Comparison of ENCODE assay signal across 22 cellular contexts in the genomic region with DNA sequence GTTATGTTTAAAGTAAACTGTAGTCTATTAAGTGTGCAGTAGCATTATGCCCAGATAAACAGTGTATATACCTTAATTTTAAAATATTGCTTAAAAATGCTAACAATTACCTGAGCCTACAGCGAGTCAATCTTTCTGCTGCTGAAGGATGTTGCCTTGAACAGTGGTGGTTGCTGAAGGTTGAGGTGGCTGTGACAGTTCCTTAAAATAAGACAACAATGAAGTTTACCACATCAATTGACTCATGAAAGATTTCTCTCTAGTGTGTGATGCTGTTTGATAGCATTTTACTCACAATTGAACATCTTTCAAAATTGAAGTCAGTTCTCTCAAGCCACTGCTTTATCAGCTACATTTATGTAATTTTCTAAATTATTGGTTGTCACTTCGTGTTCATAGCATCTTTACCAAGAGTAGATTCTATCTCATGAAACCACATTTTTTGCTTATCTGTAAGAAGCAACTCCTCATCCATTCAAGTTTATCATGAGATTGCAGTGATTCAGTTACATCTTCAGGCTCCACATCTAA.
"Had no signal": no experiment of that assay in that cellular context is flagged by ENCODE, and none has a peak within 500 bp of the region (broad histone marks: within the 10 kb centered on the region; RNA-seq: fewer than 3 reads in every experiment).

No MANE protein-coding gene starts in this region.

- H3K4me1 ChIP-seq: SJSA1 had no signal

- H3K27me3 ChIP-seq: MG63, SJSA1 had no signal

- H3K9me3 ChIP-seq: MG63, SJSA1 had no signal

- DNase-seq: Karpas-422, KG1, MG63, NCI-H1092, NCI-H1105 treated with DMSO at 0.1 percent for 48 hours, NCI-H1417 treated with DMSO at 0.1 percent for 48 hours, NCI-H146, NCI-H1694 treated with DMSO at 0.1 percent for 48 hours, NCI-H1930, NCI-H2081, NCI-H2107, NCI-H2227 treated with DMSO at 0.1 percent for 48 hours, NCI-H446, NCI-H510A, NCI-H524 treated with DMSO at 0.1 percent for 48 hours, NCI-H69, NCI-H774, Right ventricle myocardium superior, RPMI8226, SIG-M5 had no signal

- H3K4me3 ChIP-seq: MG63, SJSA1, SK-N-MC had no signal

- H3K27ac ChIP-seq: SJSA1, SK-N-MC had no signal
